ENCODE assay signal across 8 cellular contexts in genomic region chr6:34236423-34237315, GRCh38. TPM values are rescaled to one million over a fixed set of nuclear protein-coding genes. Genes with fewer than 3 reads are reported as not detected.
A peak's percentile ranks its signal among the peaks of the same experiment; 100 is the strongest.
DNase-seq lines count a peak whose midpoint lies in the region; ATAC-seq and TF ChIP-seq lines count a peak whose summit lies in the region.

Gene HMGA1, plus strand, starts transcription at chr6:34236873. Its CDS starts 3,908 bp downstream, at chr6:34240781.

- peak; percentile 56 for ATAC-seq in HG02870 (IDR thresholded peaks at IDR 0.05; ENCODE audit: unreplicated experiment)
- ATAC-seq in right cardiac atrium = peak; percentile 92

- H3K9me3 ChIP-seq in right cardiac atrium (ENCODE audit: control insufficient read depth, low read length) (no peaks in the 10 kb centered on the region), vagina (no peaks in the 10 kb centered on the region)

- in situ Hi-C loops in GM13977 (cut with MboI; ENCODE audit: low pct_unique_long_range_greater_than_20kb, low sequenced_read_pairs, unreplicated experiment) = loop anchor here (25.0 kb wide), 1 partner anchor 376 kb away; no protein-coding TSS in a partner anchor

- H3K36me3 ChIP-seq in rectal smooth muscle tissue (ENCODE audit: control insufficient read depth, insufficient read depth, low read length) (no peaks in the 10 kb centered on the region), vagina (peaks cover 0 to under 1% of the 10 kb centered on the region in 2 donors)

- DNase-seq in GM13977 (ENCODE audit: low spot score) (peak; percentile 98), NCI-H1694 treated with DMSO at 0.1 percent for 48 hours (lab: John Stamatoyannopoulos, UW) (peak; percentile 73), right cardiac atrium (peak; percentile 89 to 95 (median 94)), vagina (ENCODE audit: extremely low spot score in 2 of 2) (no peak)

- H3K27ac ChIP-seq in angular gyrus (ENCODE audit: low read depth, low read length) = peak within 1 kb of the TSS; percentile 80
- peak within 1 kb of the TSS; percentile 74 for H3K27ac ChIP-seq in right cardiac atrium (ENCODE audit: low read length)
- H3K27ac ChIP-seq in rectal smooth muscle tissue (ENCODE audit: low read depth, low read length) = peak within 1 kb of the TSS; percentile 79
- peak within 1 kb of the TSS; percentile 94 for H3K27ac ChIP-seq in vagina

- H3K27me3 ChIP-seq in right cardiac atrium (ENCODE audit: control insufficient read depth, insufficient read depth) (no peaks in the 10 kb centered on the region), rectal smooth muscle tissue (ENCODE audit: control insufficient read depth, insufficient read depth, low read length) (no peaks in the 10 kb centered on the region), vagina (no peaks in the 10 kb centered on the region)

- 2% methylated on average over 93 of the region's 93 CpGs for WGBS in right cardiac atrium

- H3K4me3 ChIP-seq in right cardiac atrium (ENCODE audit: low read length) (peak within 1 kb of the TSS; percentile 94), rectal smooth muscle tissue (ENCODE audit: low read length) (peak within 1 kb of the TSS; percentile 80), vagina (peak within 1 kb of the TSS; percentile 68 to 69)

- TF ChIP-seq POLR2A in vagina (IDR thresholded peaks at IDR 0.05) = peak; percentile 25 to 92

- intact Hi-C loops in T-helper 2 cell treated with Interferon-gamma antibody and Interleukin-4, amounts not matched to agents 100 ng/mL and 5 ng/mL, for 36 hours (cut with micrococcal nuclease) = loop anchor here (1.0 to 5.0 kb wide), 5 partner anchors 12 to 291 kb away; partner anchors contain the start of gene SMIM29
- intact Hi-C loops in right cardiac atrium (cut with DNase I) (loop anchor here in 1 of 4 donors (5.0 kb wide), 1 partner anchor 39 kb away; no protein-coding TSS in a partner anchor), vagina (cut with DNase I) (no loop called here)

- no peak for TF ChIP-seq CTCF in GM13977 (IDR thresholded peaks at IDR 0.05; ENCODE audit: extremely low read depth, insufficient read depth, missing control alignments)
- TF ChIP-seq CTCF in vagina (IDR thresholded peaks at IDR 0.05) = no peak

- peak within 1 kb of the TSS; percentile 68 for H3K9ac ChIP-seq in rectal smooth muscle tissue (ENCODE audit: low read length)

- peaks cover 2% of the 10 kb centered on the region for H3K4me1 ChIP-seq in right cardiac atrium (ENCODE audit: control insufficient read depth, insufficient read depth, low read length)
- peaks cover 5% of the 10 kb centered on the region for H3K4me1 ChIP-seq in rectal smooth muscle tissue (ENCODE audit: control insufficient read depth, insufficient read depth, low read length)
- H3K4me1 ChIP-seq in vagina = peaks cover 19% of the 10 kb centered on the region

RNA-seq across cellular contexts. Expression of gene HMGA1, which starts in this region (rescaled TPM):
- total RNA-seq in T-helper 2 cell treated with Interferon-gamma antibody and Interleukin-4, amounts not matched to agents 100 ng/mL and 5 ng/mL, for 36 hours = 293 and 294 TPM in 2 replicates
- 10 to 100 TPM; 34.5 to 43.0 (median 39.0) TPM for total RNA-seq in right cardiac atrium
- polyA plus RNA-seq in right cardiac atrium = 29.7 TPM
- total RNA-seq in vagina = 65.6 TPM

Comparison
In these comparisons a context has a peak if more than half of its experiments do, and no peak if none do; other contexts are left out.
1. DNase-seq: peak in GM13977 (single experiment), NCI-H1694 treated with DMSO at 0.1 percent for 48 hours (single experiment) and right cardiac atrium (3 of 3); none in vagina (0 of 2).
2. Peak in every context shown above with its lines, with median percentiles within 50 percentile points of each other: H3K27ac ChIP-seq and H3K4me3 ChIP-seq.